16 cellular contexts compared by ENCODE assay signal in the genomic region with DNA sequence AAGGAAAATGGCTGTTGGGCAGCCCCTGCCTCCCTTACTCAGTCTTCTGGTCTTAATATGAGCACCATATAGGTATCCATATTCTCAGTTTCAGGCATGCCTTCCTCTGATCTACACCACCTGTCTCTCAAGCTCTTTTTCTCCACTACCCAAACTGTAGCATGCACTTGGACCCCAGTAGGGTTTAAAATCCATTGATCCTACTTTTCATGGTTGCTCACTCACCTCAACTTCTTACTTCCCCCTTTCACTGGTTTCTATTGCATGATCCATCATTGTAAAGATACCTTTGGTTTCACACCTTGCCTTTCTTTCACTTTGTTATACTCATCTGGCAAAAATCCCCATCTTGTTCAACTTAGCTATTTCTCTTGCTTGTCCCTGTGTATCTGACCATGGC.
DNase-seq lines count a peak whose midpoint lies in the region; ATAC-seq and TF ChIP-seq lines count a peak whose summit lies in the region.
"Had no signal": no experiment of that assay in that cellular context is flagged by ENCODE, and none has a peak within 500 bp of the region (broad histone marks: within the 10 kb centered on the region; RNA-seq: fewer than 3 reads in every experiment).

No MANE protein-coding gene starts in this region.

- no peak for TF ChIP-seq CTCF in activated CD8-positive, alpha-beta T cell treated with anti-CD3 and anti-CD28 coated beads for 36 hours (IDR thresholded peaks at IDR 0.05)

- POLR2A ChIA-PET in activated CD8-positive, alpha-beta T cell treated with anti-CD3 and anti-CD28 coated beads for 36 hours (lab: Charles Lee): no interaction called here
- POLR2A ChIA-PET in activated CD8-positive, alpha-beta T cell treated with anti-CD3 and anti-CD28 coated beads, Interleukin-2, amount 10 ng/mL, durations not matched to agents 7 days and 5 days (lab: Charles Lee): no interaction called here

- intact Hi-C loops in activated CD8-positive, alpha-beta T cell treated with anti-CD3 and anti-CD28 coated beads for 36 hours (cut with micrococcal nuclease): no loop called here

- peak; percentile 39 for ATAC-seq in activated CD8-positive, alpha-beta T cell treated with anti-CD3 and anti-CD28 coated beads for 36 hours
- ATAC-seq in activated CD8-positive, alpha-beta T cell treated with anti-CD3 and anti-CD28 coated beads, Interleukin-2, amount 10 ng/mL, durations not matched to agents 7 days and 5 days: no peak
- peak; percentile 87 for ATAC-seq in GM21576 (IDR thresholded peaks at IDR 0.05; ENCODE audit: unreplicated experiment)
- ATAC-seq in HG03095 (IDR thresholded peaks at IDR 0.05; ENCODE audit: unreplicated experiment): peak; percentile 91
- ATAC-seq in stimulated activated memory B cell treated with anti-CD40 and anti-IgM and Interleukin-4, amounts not matched to agents 10 μg/mL and 1 μg/mL and 100 μg/mL, for 72 hours: peak; percentile 57
- ATAC-seq: A549, left lobe of liver, WTC11 had no signal

- no peak overlapping the region for H3K4me3 Mint-ChIP-seq in activated CD8-positive, alpha-beta T cell treated with anti-CD3 and anti-CD28 coated beads for 36 hours
- H3K4me3 Mint-ChIP-seq in activated CD8-positive, alpha-beta T cell treated with anti-CD3 and anti-CD28 coated beads, Interleukin-2, amount 10 ng/mL, durations not matched to agents 7 days and 5 days: no peak overlapping the region
- H3K4me3 Mint-ChIP-seq in stimulated activated memory B cell treated with anti-CD40 and anti-IgM and Interleukin-4, amounts not matched to agents 10 μg/mL and 1 μg/mL and 100 μg/mL, for 72 hours: no peak overlapping the region
- H3K4me3 Mint-ChIP-seq: WTC11 had no signal

- CTCF ChIA-PET in activated CD8-positive, alpha-beta T cell treated with anti-CD3 and anti-CD28 coated beads for 36 hours (lab: Charles Lee): no interaction called here
- CTCF ChIA-PET in activated CD8-positive, alpha-beta T cell treated with anti-CD3 and anti-CD28 coated beads, Interleukin-2, amount 10 ng/mL, durations not matched to agents 7 days and 5 days (lab: Charles Lee): no interaction called here

- peaks cover 3% of the 10 kb centered on the region for H3K9me3 Mint-ChIP-seq in activated CD8-positive, alpha-beta T cell treated with anti-CD3 and anti-CD28 coated beads for 36 hours
- no peaks in the 10 kb centered on the region for H3K9me3 Mint-ChIP-seq in activated CD8-positive, alpha-beta T cell treated with anti-CD3 and anti-CD28 coated beads, Interleukin-2, amount 10 ng/mL, durations not matched to agents 7 days and 5 days (ENCODE audit: insufficient read depth)
- peaks cover 3% of the 10 kb centered on the region for H3K9me3 Mint-ChIP-seq in stimulated activated memory B cell treated with anti-CD40 and anti-IgM and Interleukin-4, amounts not matched to agents 10 μg/mL and 1 μg/mL and 100 μg/mL, for 72 hours

- no peak for DNase-seq in activated CD8-positive, alpha-beta T cell treated with anti-CD3 and anti-CD28 coated beads for 36 hours
- DNase-seq in activated CD8-positive, alpha-beta T cell treated with anti-CD3 and anti-CD28 coated beads, Interleukin-2, amount 10 ng/mL, durations not matched to agents 7 days and 5 days: no peak
- DNase-seq in T-helper 1 cell: no peak
- no peak for DNase-seq in NOMO-1 (lab: John Stamatoyannopoulos, UW; ENCODE audit: unreplicated experiment in 2 of 2)
- no peak for DNase-seq in SKM-1 treated with dmso at 0.1 percent for 144 hours (lab: John Stamatoyannopoulos, UW; ENCODE audit: unreplicated experiment)
- DNase-seq: activated naive CD4-positive, alpha-beta T cell treated with anti-CD3 and anti-CD28 coated beads, Interleukin-2, amount 50 U/mL, for 16 hours; Kasumi-1; NCI-H345; ovary; testis had no signal

- no peaks in the 10 kb centered on the region for H3K27me3 Mint-ChIP-seq in activated CD8-positive, alpha-beta T cell treated with anti-CD3 and anti-CD28 coated beads for 36 hours
- H3K27me3 Mint-ChIP-seq in activated CD8-positive, alpha-beta T cell treated with anti-CD3 and anti-CD28 coated beads, Interleukin-2, amount 10 ng/mL, durations not matched to agents 7 days and 5 days (ENCODE audit: low read depth): no peaks in the 10 kb centered on the region
- no peaks in the 10 kb centered on the region for H3K27me3 Mint-ChIP-seq in stimulated activated memory B cell treated with anti-CD40 and anti-IgM and Interleukin-4, amounts not matched to agents 10 μg/mL and 1 μg/mL and 100 μg/mL, for 72 hours

- H3K27ac Mint-ChIP-seq in activated CD8-positive, alpha-beta T cell treated with anti-CD3 and anti-CD28 coated beads for 36 hours: no peak overlapping the region
- no peak overlapping the region for H3K27ac Mint-ChIP-seq in activated CD8-positive, alpha-beta T cell treated with anti-CD3 and anti-CD28 coated beads, Interleukin-2, amount 10 ng/mL, durations not matched to agents 7 days and 5 days
- H3K27ac Mint-ChIP-seq in stimulated activated memory B cell treated with anti-CD40 and anti-IgM and Interleukin-4, amounts not matched to agents 10 μg/mL and 1 μg/mL and 100 μg/mL, for 72 hours: no peak overlapping the region
- H3K27ac Mint-ChIP-seq: WTC11 had no signal

- H3K36me3 Mint-ChIP-seq in activated CD8-positive, alpha-beta T cell treated with anti-CD3 and anti-CD28 coated beads for 36 hours (ENCODE audit: low read depth): peaks cover 28% of the 10 kb centered on the region
- peaks cover 29% of the 10 kb centered on the region for H3K36me3 Mint-ChIP-seq in activated CD8-positive, alpha-beta T cell treated with anti-CD3 and anti-CD28 coated beads, Interleukin-2, amount 10 ng/mL, durations not matched to agents 7 days and 5 days (ENCODE audit: low read depth)
- peaks cover 65% of the 10 kb centered on the region for H3K36me3 Mint-ChIP-seq in stimulated activated memory B cell treated with anti-CD40 and anti-IgM and Interleukin-4, amounts not matched to agents 10 μg/mL and 1 μg/mL and 100 μg/mL, for 72 hours

- peaks cover 44% of the 10 kb centered on the region for H3K4me1 Mint-ChIP-seq in activated CD8-positive, alpha-beta T cell treated with anti-CD3 and anti-CD28 coated beads for 36 hours (ENCODE audit: low read depth)
- H3K4me1 Mint-ChIP-seq in activated CD8-positive, alpha-beta T cell treated with anti-CD3 and anti-CD28 coated beads, Interleukin-2, amount 10 ng/mL, durations not matched to agents 7 days and 5 days (ENCODE audit: low read depth): peaks cover 21% of the 10 kb centered on the region
- peaks cover 58% of the 10 kb centered on the region for H3K4me1 Mint-ChIP-seq in stimulated activated memory B cell treated with anti-CD40 and anti-IgM and Interleukin-4, amounts not matched to agents 10 μg/mL and 1 μg/mL and 100 μg/mL, for 72 hours
